In genomic region chr10:133611079-133611478, GRCh38 we compare ENCODE assay signal across 8 cellular contexts. TPM values are rescaled to one million over a fixed set of nuclear protein-coding genes. Genes with fewer than 3 reads are reported as not detected.
"Had no signal": no experiment of that assay in that cellular context is flagged by ENCODE, and none has a peak within 500 bp of the region (broad histone marks: within the 10 kb centered on the region; RNA-seq: fewer than 3 reads in every experiment).

No MANE protein-coding gene starts in this region.

- H3K4me3 Mint-ChIP-seq: IgD-negative memory B cell had no signal

- DNase-seq: IMR-90, KBM-7 had no signal

- H3K4me3 ChIP-seq: K562 had no signal

- H3K27ac ChIP-seq: HL-60 had no signal

- ATAC-seq: HepG2, K562 had no signal

- H3K27ac Mint-ChIP-seq: IgD-negative memory B cell had no signal

- H3K36me3 Mint-ChIP-seq: IgD-negative memory B cell had no signal

RNA-seq across cellular contexts. Expression of gene FRG2B, which starts 15.5 kb away (rescaled TPM):
- total RNA-seq: HepG2, HT-29, HT1080, IMR-90, K562 had no signal
- polyA plus RNA-seq: HepG2, IgD-negative memory B cell, IMR-90, K562 had no signal

RNA-seq across cellular contexts. Expression of gene SYCE1, which starts 45.7 kb away (rescaled TPM):
- total RNA-seq: HepG2, HT-29, IMR-90, K562 had no signal
- polyA plus RNA-seq: HepG2, IgD-negative memory B cell, IMR-90, K562 had no signal
